In genomic region chr16:15641753-15642556, GRCh38 we compare ENCODE assay signal across 8 cellular contexts. TPM values are rescaled to one million over a fixed set of nuclear protein-coding genes. Genes with fewer than 3 reads are reported as not detected.
DNase-seq lines count a peak whose midpoint lies in the region; ATAC-seq, FAIRE-seq and TF ChIP-seq lines count a peak whose summit lies in the region.

No MANE protein-coding gene starts in this region.

- TF ChIP-seq EP300 in A549 (IDR thresholded peaks at IDR 0.05), result no peak

- H3K9ac ChIP-seq in HUES6 (ENCODE audit: low read length) (peak overlapping the region; percentile 76), muscle layer of colon (ENCODE audit: low read length) (peak overlapping the region; percentile 91)

- no peak for DNase-seq in A549 (ENCODE audit: low read depth in 1 of 2, low spot score in 1 of 2)
- peak; percentile 18 for DNase-seq in bronchial epithelial cell (ENCODE audit: low read depth)
- no peak for DNase-seq in stimulated activated naive CD4-positive, alpha-beta T cell treated with Interleukin-2 at 50 U/mL for 16 hours (lab: John Stamatoyannopoulos, UW)
- DNase-seq in HPDE6-E6E7 (ENCODE audit: extremely low spot score), result no peak
- DNase-seq in LoVo (ENCODE audit: low spot score), result no peak

- CTCF ChIA-PET in A549 (lab: Yijun Ruan, JAX), result interaction anchor here (0.9 to 2.3 kb wide), 13 partner anchors 8 to 585 kb away, joined by 3 to 10 read pairs (median 4); no protein-coding TSS in a partner anchor

- peak overlapping the region; percentile 81 for H3K4me2 ChIP-seq in A549

- no peak for TF ChIP-seq POLR2A in A549 (IDR thresholded peaks at IDR 0.05; ENCODE audit: low read length)

- H3K4me3 ChIP-seq in A549 (peak overlapping the region; percentile 89), HUES6 (ENCODE audit: low read depth, low read length) (peak overlapping the region; percentile 83), bronchial epithelial cell (ENCODE audit: low read depth, low read length) (peak overlapping the region; percentile 94), muscle layer of colon (ENCODE audit: low read depth in 1 of 2, low read length in 2 of 2) (peak overlapping the region; percentile 79 to 91)

- H3K27ac ChIP-seq in A549 (peak overlapping the region; percentile 99 to 100), HUES6 (ENCODE audit: low read depth, low read length) (no peak overlapping the region), muscle layer of colon (ENCODE audit: low read depth, low read length) (peak overlapping the region; percentile 87)

- no peak for FAIRE-seq in A549 (lab: Jason Lieb, UNC)
- FAIRE-seq in bronchial epithelial cell (lab: Jason Lieb, UNC), result no peak

- no peak for TF ChIP-seq RAD21 in A549 (conservative IDR thresholded peaks at IDR 0.05 in 1 of 2, IDR thresholded peaks at IDR 0.05 in 1 of 2)

- H3K4me1 ChIP-seq in A549 (peaks cover 30% of the 10 kb centered on the region), HUES6 (ENCODE audit: control insufficient read depth, insufficient read depth, low read length) (peaks cover 8% of the 10 kb centered on the region; the same call in 1 of the 2 replicates), muscle layer of colon (ENCODE audit: insufficient read depth, low read length) (peaks cover 28% of the 10 kb centered on the region)

- H3K36me3 ChIP-seq in HUES6 (ENCODE audit: control insufficient read depth, insufficient read depth, low read length) (peaks cover 20% of the 10 kb centered on the region), bronchial epithelial cell (ENCODE audit: control insufficient read depth, insufficient read depth, low read length) (peaks cover 8% of the 10 kb centered on the region), muscle layer of colon (ENCODE audit: insufficient read depth, low read length) (peaks cover 19% of the 10 kb centered on the region)

- ATAC-seq in A549, result no peak
- ATAC-seq in GM19035 (IDR thresholded peaks at IDR 0.05; ENCODE audit: unreplicated experiment), result no peak

- TF ChIP-seq CTCF in A549 (IDR thresholded peaks at IDR 0.05) (no peak), bronchial epithelial cell (IDR thresholded peaks at IDR 0.05; ENCODE audit: insufficient read depth, low read length, severe bottlenecking) (no peak)

- WGBS in A549 (ENCODE audit: missing lambda C conversion rate), result 13% methylated on average over 15 of the region's 15 CpGs

- H3K9me3 ChIP-seq in A549 (no peaks in the 10 kb centered on the region), HUES6 (ENCODE audit: control insufficient read depth, insufficient read depth, low read depth, low read length) (no peaks in the 10 kb centered on the region), muscle layer of colon (ENCODE audit: low read length) (no peaks in the 10 kb centered on the region)

- H3K27me3 ChIP-seq in HUES6 (ENCODE audit: control insufficient read depth, insufficient read depth, low read length), result no peaks in the 10 kb centered on the region
- H3K27me3 ChIP-seq in bronchial epithelial cell (ENCODE audit: control insufficient read depth, insufficient read depth, low read length), result no peaks in the 10 kb centered on the region
- H3K27me3 ChIP-seq in muscle layer of colon (ENCODE audit: control insufficient read depth in 1 of 2, insufficient read depth in 2 of 2, low read length in 2 of 2), result no peaks in the 10 kb centered on the region

- POLR2A ChIA-PET in A549 (lab: Yijun Ruan, JAX), result interaction anchor here (0.6 to 2.0 kb wide), 9 partner anchors 23 to 160 kb away, joined by 3 to 13 read pairs (median 5); no protein-coding TSS in a partner anchor

TF ChIP-seq in A549, 52 proteins besides CTCF, POLR2A, EP300 and RAD21:
- TF ChIP-seq KDM1A (IDR thresholded peaks at IDR 0.05; ENCODE audit: low read depth) (peak; percentile 82; the same call in 1 of the 2 replicates), ZFP36 (IDR thresholded peaks at IDR 0.05; ENCODE audit: borderline replicate concordance, partially characterized antibody) (peak; percentile 33), JUNB (IDR thresholded peaks at IDR 0.05) (no peak), MAZ (IDR thresholded peaks at IDR 0.05; ENCODE audit: borderline replicate concordance, low read depth, low read length) (no peak)

RNA-seq across cellular contexts. Expression of gene MARF1, which starts 1.0 kb away (rescaled TPM):
- polyA plus RNA-seq in A549 (2011; rRNA removed) (28.2 and 40.0 TPM in 2 replicates), A549 (2017; fragmentation: RNase III; extraction: RNeasy Plus Mini Kit Qiagen cat#74134 plus additional on column Dnase treatment) (10.6 to 12.4 TPM (median 11.6 TPM) in 3 replicates)
- 7.2 and 8.4 TPM in 2 replicates for polyA plus RNA-seq in A549 (2012; cell fraction: cytosol; rRNA removed)
- 12.3 and 12.8 TPM in 2 replicates for polyA plus RNA-seq in A549 (2012; cell fraction: nucleus; rRNA removed)
- 32.4 and 40.9 TPM in 2 replicates for polyA minus RNA-seq in A549 (2011; rRNA and poly(A)+ RNA removed)
- 12.9 and 17.4 TPM in 2 replicates for total RNA-seq in bronchial epithelial cell

RNA-seq across cellular contexts. Expression of gene NDE1, which starts 8.1 kb away (rescaled TPM):
- polyA plus RNA-seq in A549 (2011; rRNA removed), result 26.8 and 30.6 TPM in 2 replicates
- 23.0 and 23.7 TPM in 2 replicates for polyA plus RNA-seq in A549 (2012; cell fraction: cytosol; rRNA removed)
- 15.9 and 20.4 TPM in 2 replicates for polyA plus RNA-seq in A549 (2012; cell fraction: nucleus; rRNA removed)
- polyA plus RNA-seq in A549 (2017; fragmentation: RNase III; extraction: RNeasy Plus Mini Kit Qiagen cat#74134 plus additional on column Dnase treatment), result 25.8 to 27.6 TPM (median 26.4 TPM) in 3 replicates
- 23.2 and 31.4 TPM in 2 replicates for polyA minus RNA-seq in A549 (2011; rRNA and poly(A)+ RNA removed)
- total RNA-seq in bronchial epithelial cell, result 64.9 and 74.2 TPM in 2 replicates
